Comparison of ENCODE assay signal across 15 cellular contexts in genomic region chr12:130053641-130054040, GRCh38.
A peak's percentile ranks its signal among the peaks of the same experiment; 100 is the strongest.
DNase-seq lines count a peak whose midpoint lies in the region; ATAC-seq and TF ChIP-seq lines count a peak whose summit lies in the region.
"Had no signal": no experiment of that assay in that cellular context is flagged by ENCODE, and none has a peak within 500 bp of the region (broad histone marks: within the 10 kb centered on the region; RNA-seq: fewer than 3 reads in every experiment).

No MANE protein-coding gene starts in this region.

- no peak for TF ChIP-seq POLR2A in vagina (IDR thresholded peaks at IDR 0.05)

- H3K27me3 ChIP-seq in SJCRH30 (no peaks in the 10 kb centered on the region), HAP-1 (ENCODE audit: low read depth) (no peaks in the 10 kb centered on the region), vagina (no peaks in the 10 kb centered on the region)

- H3K4me3 ChIP-seq in SJCRH30 (no peak overlapping the region), mucosa of descending colon (no peak overlapping the region), HAP-1 (no peak overlapping the region), vagina (no peak overlapping the region)
- H3K4me3 ChIP-seq: gastroesophageal sphincter, SK-N-MC had no signal

- ATAC-seq in mucosa of descending colon: peak; percentile 45
- no peak for ATAC-seq in HG03139 (IDR thresholded peaks at IDR 0.05; ENCODE audit: unreplicated experiment)
- ATAC-seq: gastroesophageal sphincter; stimulated activated memory B cell treated with anti-CD40 and anti-IgM and Interleukin-4, amounts not matched to agents 10 μg/mL and 1 μg/mL and 100 μg/mL, for 72 hours had no signal

- no peak overlapping the region for H3K27ac ChIP-seq in SJCRH30
- no peak overlapping the region for H3K27ac ChIP-seq in vagina
- H3K27ac ChIP-seq: gastroesophageal sphincter, HL-60, SK-N-MC had no signal

- TF ChIP-seq CTCF in mucosa of descending colon (IDR thresholded peaks at IDR 0.05) (no peak), vagina (IDR thresholded peaks at IDR 0.05) (no peak)

- DNase-seq in DMS53 (lab: John Stamatoyannopoulos, UW): peak; percentile 82
- DNase-seq in NCI-H1105 (lab: John Stamatoyannopoulos, UW): peak; percentile 55
- DNase-seq in SJCRH30: peak; percentile 77 to 86
- DNase-seq in mucosa of descending colon: peak in 1 of 3 donors; percentile 12
- no peak for DNase-seq in HAP-1 (ENCODE audit: low spot score in 2 of 2)
- no peak for DNase-seq in vagina (ENCODE audit: extremely low spot score in 2 of 2)
- DNase-seq in stimulated activated naive CD4-positive, alpha-beta T cell (lab: John Stamatoyannopoulos, UW): no peak
- DNase-seq: DMS79 treated with DMSO at 0.1 percent for 48 hours, midbrain, NCI-H187 treated with DMSO at 0.1 percent for 48 hours had no signal

- intact Hi-C loops in mucosa of descending colon (cut with DNase I, micrococcal nuclease): loop anchor here in 1 of 2 donors (5.0 kb wide), 1 partner anchor 279 kb away; no protein-coding TSS in a partner anchor
- intact Hi-C loops in vagina (cut with DNase I): no loop called here

- no peaks in the 10 kb centered on the region; the same call in 1 of the 2 replicates for H3K4me1 ChIP-seq in SJCRH30
- no peaks in the 10 kb centered on the region for H3K4me1 ChIP-seq in mucosa of descending colon (ENCODE audit: low read depth)
- H3K4me1 ChIP-seq in HAP-1: no peaks in the 10 kb centered on the region
- H3K4me1 ChIP-seq in vagina: no peaks in the 10 kb centered on the region
- H3K4me1 ChIP-seq: gastroesophageal sphincter had no signal

- H3K36me3 ChIP-seq in SJCRH30 (no peaks in the 10 kb centered on the region), mucosa of descending colon (ENCODE audit: low read depth) (no peaks in the 10 kb centered on the region), HAP-1 (replicated peaks) (no peaks in the 10 kb centered on the region), vagina (no peaks in the 10 kb centered on the region)
- H3K36me3 ChIP-seq: gastroesophageal sphincter had no signal

- H3K9me3 ChIP-seq in SJCRH30 (replicated peaks) (no peaks in the 10 kb centered on the region), mucosa of descending colon (no peaks in the 10 kb centered on the region), HAP-1 (no peaks in the 10 kb centered on the region), vagina (no peaks in the 10 kb centered on the region)
- H3K9me3 ChIP-seq: gastroesophageal sphincter had no signal

- in situ Hi-C loops in HAP-1 (cut with MboI; ENCODE audit: low sequenced_read_pairs): loop anchor here (5.0 kb wide), 1 partner anchor 284 kb away; the partner anchor contains the start of gene PIWIL1

Comparison
In these comparisons a context has a peak if more than half of its experiments do, and no peak if none do; other contexts are left out.
1. DNase-seq: peak in DMS53 (single experiment), NCI-H1105 (single experiment) and SJCRH30 (2 of 2); none in HAP-1 (0 of 2), vagina (0 of 2) and stimulated activated naive CD4-positive, alpha-beta T cell (0 of 6).